22 cellular contexts compared by ENCODE assay signal in genomic region chr3:16875876-16876575, GRCh38. TPM values are rescaled to one million over a fixed set of nuclear protein-coding genes. Genes with fewer than 3 reads are reported as not detected.
DNase-seq lines count a peak whose midpoint lies in the region; ATAC-seq and TF ChIP-seq lines count a peak whose summit lies in the region.
"Had no signal": no experiment of that assay in that cellular context is flagged by ENCODE, and none has a peak within 500 bp of the region (broad histone marks: within the 10 kb centered on the region; RNA-seq: fewer than 3 reads in every experiment).

No MANE protein-coding gene starts in this region.

- H3K9ac ChIP-seq in mammary epithelial cell (ENCODE audit: insufficient read depth, low read length) = no peak overlapping the region

- intact Hi-C loops in Right ventricle myocardium superior (cut with DNase I) = no loop called here
- intact Hi-C loops in gastrocnemius medialis (cut with DNase I; ENCODE audit: low total_unique reads) = no loop called here
- intact Hi-C loops in mammary epithelial cell (cut with micrococcal nuclease) = no loop called here

- in situ Hi-C loops in gastrocnemius medialis (cut with MboI; ENCODE audit: low sequenced_read_pairs in 4 of 4) (no loop called here), mammary epithelial cell (cut with MboI; ENCODE audit: low sequenced_read_pairs in 2 of 2) (no loop called here)

- H3K36me3 ChIP-seq in right atrium auricular region (no peaks in the 10 kb centered on the region), gastroesophageal sphincter (no peaks in the 10 kb centered on the region), gastrocnemius medialis (no peaks in the 10 kb centered on the region), mammary epithelial cell (ENCODE audit: insufficient read depth, low read length) (no peaks in the 10 kb centered on the region)
- H3K36me3 ChIP-seq: MG63 had no signal

- TF ChIP-seq CTCF in right atrium auricular region (IDR thresholded peaks at IDR 0.05) (no peak), gastroesophageal sphincter (IDR thresholded peaks at IDR 0.05) (no peak), gastrocnemius medialis (IDR thresholded peaks at IDR 0.05 in 4 of 5, conservative IDR thresholded peaks at IDR 0.05 in 1 of 5) (no peak), mammary epithelial cell (conservative IDR thresholded peaks at IDR 0.05 in 1 of 2, IDR thresholded peaks at IDR 0.05 in 1 of 2; ENCODE audit: extremely low read depth in 1 of 2, insufficient read depth in 1 of 2, low read depth in 1 of 2, low read length in 2 of 2) (no peak)

- TF ChIP-seq POLR2A in gastroesophageal sphincter (IDR thresholded peaks at IDR 0.05) = no peak
- TF ChIP-seq POLR2A in gastrocnemius medialis (IDR thresholded peaks at IDR 0.05) = no peak

- peaks cover 0 to 3% of the 10 kb centered on the region in 2 donors for H3K4me1 ChIP-seq in right atrium auricular region
- H3K4me1 ChIP-seq in gastroesophageal sphincter = no peaks in the 10 kb centered on the region
- H3K4me1 ChIP-seq in gastrocnemius medialis = peaks cover 18 to 41% of the 10 kb centered on the region in 2 donors
- no peaks in the 10 kb centered on the region for H3K4me1 ChIP-seq in mammary epithelial cell (ENCODE audit: insufficient read depth, low read length)
- H3K4me1 ChIP-seq: Caco-2 had no signal

- CTCF ChIA-PET in mammary epithelial cell (lab: Charles Lee; ENCODE audit: low non-redundant PET) = no interaction called here

- ATAC-seq in Right ventricle myocardium superior (ENCODE audit: poor library complexity) (peak; percentile 27), gastroesophageal sphincter (peak; percentile 28), gastrocnemius medialis (no peak), HG02678 (IDR thresholded peaks at IDR 0.05; ENCODE audit: unreplicated experiment) (no peak)
- ATAC-seq: GM12878, K562 had no signal

- no TSS peak for BruUV-seq in mammary epithelial cell (replicated peaks; lab: Mats Ljungman, UMichigan)

- no peak for TF ChIP-seq EP300 in gastroesophageal sphincter (IDR thresholded peaks at IDR 0.05)

- H3K4me2 ChIP-seq in mammary epithelial cell (ENCODE audit: insufficient read depth, low read depth, low read length) = no peak overlapping the region

- no peaks in the 10 kb centered on the region for H4K20me1 ChIP-seq in mammary epithelial cell (ENCODE audit: insufficient read depth, low read length)

- H3K27ac ChIP-seq in right atrium auricular region (no peak overlapping the region), gastroesophageal sphincter (no peak overlapping the region), gastrocnemius medialis (peak overlapping the region; percentile 22 to 98 (median 54)), mammary epithelial cell (ENCODE audit: insufficient read depth, low read depth, low read length) (no peak overlapping the region)
- H3K27ac ChIP-seq: SK-N-MC had no signal

- no peaks in the 10 kb centered on the region for H3K79me2 ChIP-seq in mammary epithelial cell (ENCODE audit: insufficient read depth, low read length)

- WGBS in gastroesophageal sphincter (ENCODE audit: low coverage in 1 of 2), 2 donors = 83% methylated on average over 1 to 2 of the region's 3 CpGs
- 82% methylated on average over 3 of the region's 3 CpGs for WGBS in mammary epithelial cell (ENCODE audit: low coverage, missing lambda C conversion rate)

- H3K4me3 ChIP-seq in right atrium auricular region (no peak overlapping the region), gastroesophageal sphincter (no peak overlapping the region), gastrocnemius medialis (no peak overlapping the region), mammary epithelial cell (replicated peaks in 1 of 3; ENCODE audit: insufficient read depth in 1 of 3, low read depth in 2 of 3, low read length in 3 of 3) (no peak overlapping the region)
- H3K4me3 ChIP-seq: GM12878, K562, MG63, SK-N-MC had no signal

- H3K9me3 ChIP-seq in right atrium auricular region = no peaks in the 10 kb centered on the region
- no peaks in the 10 kb centered on the region for H3K9me3 ChIP-seq in gastroesophageal sphincter
- H3K9me3 ChIP-seq in gastrocnemius medialis = no peaks in the 10 kb centered on the region
- no peaks in the 10 kb centered on the region for H3K9me3 ChIP-seq in mammary epithelial cell (replicated peaks; ENCODE audit: insufficient read depth, low read length)
- H3K9me3 ChIP-seq: Caco-2, MG63 had no signal

- dilution Hi-C loops in mammary epithelial cell (cut with HindIII; ENCODE audit: low sequenced_read_pairs) = no loop called here

- H3K27me3 ChIP-seq in right atrium auricular region (no peaks in the 10 kb centered on the region), gastroesophageal sphincter (no peaks in the 10 kb centered on the region), gastrocnemius medialis (no peaks in the 10 kb centered on the region), mammary epithelial cell (ENCODE audit: insufficient read depth, low read length) (peaks cover 2% of the 10 kb centered on the region)
- H3K27me3 ChIP-seq: MG63 had no signal

- no peak overlapping the region for H2AFZ ChIP-seq in mammary epithelial cell (ENCODE audit: low read depth, low read length)

- DNase-seq in Right ventricle myocardium superior (no peak), right atrium auricular region (ENCODE audit: low spot score) (no peak), MV-4-11 (lab: John Stamatoyannopoulos, UW) (peak; percentile 50), gastrocnemius medialis (no peak), mammary epithelial cell (no peak), NCI-H146 (lab: John Stamatoyannopoulos, UW) (no peak)
- DNase-seq: Caco-2; CD4-positive, alpha-beta memory T cell; DND-41; H7; HFFc6; MG63; NCI-H1105; NCI-H2081; NCI-H2171; OCI-M1 had no signal

RNA-seq across cellular contexts. Expression of gene PLCL2, which starts 8.7 kb away (rescaled TPM):
- 64.5 TPM for total RNA-seq in Right ventricle myocardium superior
- 10 to 100 TPM; 32.4 to 35.2 TPM for total RNA-seq in right atrium auricular region
- total RNA-seq in gastroesophageal sphincter = 10 to 100 TPM in 1 of 4 donors, 1 to 10 TPM in 3; 5.1 to 12.3 (median 6.9) TPM
- total RNA-seq in gastrocnemius medialis = 10 to 100 TPM; 23.9 to 37.2 (median 32.7) TPM
- total RNA-seq in mammary epithelial cell = under 1 TPM; 0.28 to 0.33 TPM
- 0.15 TPM for polyA plus RNA-seq in mammary epithelial cell
- not detected for polyA minus RNA-seq in mammary epithelial cell
- total RNA-seq: LHCN-M2 had no signal

Comparison
In these comparisons a context has a peak if more than half of its experiments do, and no peak if none do; other contexts are left out.
1. ATAC-seq: peak in Right ventricle myocardium superior (single experiment) and gastroesophageal sphincter (single experiment); none in gastrocnemius medialis (0 of 2) and HG02678 (single experiment).
2. H3K27ac ChIP-seq: peak in gastrocnemius medialis (4 of 4); none in right atrium auricular region (0 of 2), gastroesophageal sphincter (0 of 4) and mammary epithelial cell (single experiment).
3. RNA of gene PLCL2, which starts 8.7 kb away (total RNA-seq): 64.5 TPM in Right ventricle myocardium superior (single experiment), 32.4 to 35.2 TPM in right atrium auricular region, 23.9 to 37.2 TPM in gastrocnemius medialis and 5.1 to 12.3 TPM in gastroesophageal sphincter; 0.28 to 0.33 TPM in mammary epithelial cell; every median in the first group is over 4 times any median in the second.